Comparison of ENCODE assay signal across 1 cellular context in the genomic region with DNA sequence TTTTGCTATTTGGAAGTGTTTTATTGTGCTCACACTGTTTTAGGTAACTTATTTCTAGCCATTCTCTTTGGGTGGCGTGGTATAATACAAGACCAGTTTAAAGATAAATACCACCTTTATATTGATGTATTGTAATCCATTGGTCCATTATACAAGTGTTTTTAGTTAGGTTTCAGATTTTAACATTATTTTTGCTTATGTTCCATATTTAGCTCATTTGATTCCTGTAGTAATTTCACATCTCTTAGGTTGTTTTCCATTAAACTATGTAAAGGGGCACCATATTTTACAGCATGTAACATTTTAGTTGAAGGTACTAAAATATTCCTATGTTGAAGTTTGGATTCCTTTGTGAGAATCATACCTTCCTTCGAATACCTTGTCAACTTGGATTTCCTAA.
A peak's percentile ranks its signal among the peaks of the same experiment; 100 is the strongest.
TF ChIP-seq lines count a peak whose summit lies in the region.

No MANE protein-coding gene starts in this region.

TF ChIP-seq in K562, 482 proteins besides CTCF, POLR2A, EP300 and RAD21:
- TF ChIP-seq ZNF778 (CRISPR knock-in tag; IDR thresholded peaks at IDR 0.05) (no peak), KHSRP (IDR thresholded peaks at IDR 0.05) (no peak), ZNF316 (IDR thresholded peaks at IDR 0.05) (peak; percentile 95), MAFF (IDR thresholded peaks at IDR 0.05; ENCODE audit: low read length) (peak; percentile 78), C11orf30 (IDR thresholded peaks at IDR 0.05; ENCODE audit: low read depth) (peak; percentile 87), ETS1 (conservative IDR thresholded peaks at IDR 0.05; ENCODE audit: control insufficient read depth, low read depth, low read length) (no peak), TFAP4 (CRISPR knock-in tag; IDR thresholded peaks at IDR 0.05; ENCODE audit: borderline replicate concordance) (no peak), JUN (IDR thresholded peaks at IDR 0.05; ENCODE audit: borderline replicate concordance, low read depth, low read length) (no peak), JUN (CRISPR knock-in tag; IDR thresholded peaks at IDR 0.05; ENCODE audit: borderline replicate concordance) (no peak), MAFK (IDR thresholded peaks at IDR 0.05; ENCODE audit: low read length) (peak; percentile 79), ZNF165 (CRISPR knock-in tag; IDR thresholded peaks at IDR 0.05; ENCODE audit: borderline replicate concordance) (no peak), SAP30 (IDR thresholded peaks at IDR 0.05; ENCODE audit: borderline replicate concordance, insufficient read depth, low read depth, low read length, poor library complexity, severe bottlenecking) (no peak), MAFG (tag; conservative IDR thresholded peaks at IDR 0.05) (peak; percentile 74; the same call in 1 of the 2 replicates), ZNF24 (IDR thresholded peaks at IDR 0.05) (no peak)
- TF ChIP-seq, protein P1, sequence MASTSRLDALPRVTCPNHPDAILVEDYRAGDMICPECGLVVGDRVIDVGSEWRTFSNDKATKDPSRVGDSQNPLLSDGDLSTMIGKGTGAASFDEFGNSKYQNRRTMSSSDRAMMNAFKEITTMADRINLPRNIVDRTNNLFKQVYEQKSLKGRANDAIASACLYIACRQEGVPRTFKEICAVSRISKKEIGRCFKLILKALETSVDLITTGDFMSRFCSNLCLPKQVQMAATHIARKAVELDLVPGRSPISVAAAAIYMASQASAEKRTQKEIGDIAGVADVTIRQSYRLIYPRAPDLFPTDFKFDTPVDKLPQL (IDR thresholded peaks at IDR 0.05; ENCODE audit: extremely low read depth, insufficient read length), result no peak
- TF ChIP-seq, protein P2, sequence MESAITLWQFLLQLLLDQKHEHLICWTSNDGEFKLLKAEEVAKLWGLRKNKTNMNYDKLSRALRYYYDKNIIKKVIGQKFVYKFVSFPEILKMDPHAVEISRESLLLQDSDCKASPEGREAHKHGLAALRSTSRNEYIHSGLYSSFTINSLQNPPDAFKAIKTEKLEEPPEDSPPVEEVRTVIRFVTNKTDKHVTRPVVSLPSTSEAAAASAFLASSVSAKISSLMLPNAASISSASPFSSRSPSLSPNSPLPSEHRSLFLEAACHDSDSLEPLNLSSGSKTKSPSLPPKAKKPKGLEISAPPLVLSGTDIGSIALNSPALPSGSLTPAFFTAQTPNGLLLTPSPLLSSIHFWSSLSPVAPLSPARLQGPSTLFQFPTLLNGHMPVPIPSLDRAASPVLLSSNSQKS (CRISPR knock-in tag; IDR thresholded peaks at IDR 0.05), result no peak
